In genomic region chr6:45458672-45459071, GRCh38 we compare ENCODE assay signal across 9 cellular contexts.
"Had no signal": no experiment of that assay in that cellular context is flagged by ENCODE, and none has a peak within 500 bp of the region (broad histone marks: within the 10 kb centered on the region; RNA-seq: fewer than 3 reads in every experiment).

No MANE protein-coding gene starts in this region.

- H2AFZ ChIP-seq: GM23248 had no signal

- H3K4me2 ChIP-seq: KMS-11 had no signal

- H3K27ac ChIP-seq: GM23248, KMS-11 had no signal

- H3K36me3 ChIP-seq: HAP-1 had no signal

- DNase-seq: GM23248, GOT3, H7, HFFc6 had no signal

- ATAC-seq: HCT116, HepG2, K562 had no signal

- H3K9ac ChIP-seq: GM23248, KMS-11 had no signal

- H3K4me1 ChIP-seq: HAP-1 had no signal

- H3K4me3 ChIP-seq: GM23248, HAP-1, K562 had no signal

- H3K9me3 ChIP-seq: HAP-1 had no signal
